ENCODE assay signal across 1 cellular context in the genomic region with DNA sequence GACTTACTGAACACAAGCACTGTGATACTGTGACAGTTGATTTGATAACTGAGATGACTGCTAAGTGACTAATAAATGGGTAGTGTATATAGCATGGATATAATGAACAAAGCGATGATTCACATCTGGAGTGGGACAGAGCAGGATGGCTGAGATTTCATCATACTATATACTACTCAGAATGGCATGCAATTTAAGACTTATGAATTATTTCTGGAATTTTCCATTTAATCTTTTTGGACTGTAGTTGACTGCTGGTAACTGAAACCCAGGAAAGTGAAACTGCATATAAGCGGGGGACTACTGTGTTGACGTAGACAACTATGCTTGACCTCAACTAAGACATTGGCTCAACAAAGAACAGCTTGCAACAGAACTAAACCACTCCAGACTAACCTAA.
TF ChIP-seq lines count a peak whose summit lies in the region.

No MANE protein-coding gene starts in this region.

TF ChIP-seq in IMR-90, 13 proteins besides CTCF, POLR2A, EP300 and RAD21:
- TF ChIP-seq BHLHE40 (IDR thresholded peaks at IDR 0.05; ENCODE audit: low read depth, low read length) (no peak), MAZ (IDR thresholded peaks at IDR 0.05; ENCODE audit: borderline replicate concordance, low read depth, low read length) (no peak), CEBPB (IDR thresholded peaks at IDR 0.05; ENCODE audit: low read depth, low read length) (peak; percentile 97), MAFK (IDR thresholded peaks at IDR 0.05; ENCODE audit: low read depth, low read length) (peak; percentile 10; the same call in 1 of the 2 replicates), FOS (IDR thresholded peaks at IDR 0.05; ENCODE audit: low read depth, low read length) (peak; percentile 87)
